In genomic region chr2:100194951-100195350, GRCh38 we compare ENCODE assay signal across 17 cellular contexts. TPM values are rescaled to one million over a fixed set of nuclear protein-coding genes. Genes with fewer than 3 reads are reported as not detected.
"Had no signal": no experiment of that assay in that cellular context is flagged by ENCODE, and none has a peak within 500 bp of the region (broad histone marks: within the 10 kb centered on the region; RNA-seq: fewer than 3 reads in every experiment).

No MANE protein-coding gene starts in this region.

- H3K4me3 ChIP-seq: mucosa of descending colon, tibial nerve had no signal

- DNase-seq: activated CD4-positive, alpha-beta T cell treated with anti-CD3 and anti-CD28 coated beads for 1 hour; activated CD4-positive, alpha-beta T cell treated with anti-CD3 and anti-CD28 coated beads, Interleukin-2, amount 50 U/mL, for 4 hours; activated naive CD4-positive, alpha-beta T cell treated with Interleukin-2 at 50 U/mL for 16 hours; activated naive CD8-positive, alpha-beta T cell treated with anti-CD3 and anti-CD28 coated beads, Interleukin-2, amount 50 U/mL, for 24 hours; activated T-cell treated with anti-CD3 and anti-CD28 coated beads for 4 hours; aorta; cerebellar nuclear complex; effector memory CD8-positive, alpha-beta T cell; foreskin keratinocyte; mammary epithelial cell; mucosa of descending colon; naive thymus-derived CD4-positive, alpha-beta T cell; T1000 had no signal

- ATAC-seq: activated naive CD8-positive, alpha-beta T cell treated with anti-CD3 and anti-CD28 coated beads, Interleukin-2, amount 50 U/mL, for 24 hours; activated T-helper 17 cell treated with anti-CD3 and anti-CD28 coated beads, Interleukin-2, amount 50 U/mL, for 72 hours; effector memory CD8-positive, alpha-beta T cell; foreskin keratinocyte; mucosa of descending colon; naive thymus-derived CD4-positive, alpha-beta T cell; stimulated activated effector memory CD8-positive, alpha-beta T cell treated with anti-CD3 and anti-CD28 coated beads, Interleukin-12 subunit alpha, Interleukin-12 subunit beta, amount 100 ng/mL, for 72 hours had no signal

- H3K9me3 ChIP-seq: mucosa of descending colon, neutrophil, tibial nerve had no signal

- H3K36me3 ChIP-seq: neutrophil, tibial nerve had no signal

- H3K27me3 ChIP-seq: foreskin keratinocyte, neutrophil, tibial nerve had no signal

RNA-seq across cellular contexts. Expression of gene AFF3, which starts 52.6 kb away (rescaled TPM):
- total RNA-seq: foreskin keratinocyte, mammary epithelial cell had no signal
